ENCODE assay signal across 8 cellular contexts in genomic region chr3:187130346-187131066, GRCh38. TPM values are rescaled to one million over a fixed set of nuclear protein-coding genes. Genes with fewer than 3 reads are reported as not detected.
DNase-seq lines count a peak whose midpoint lies in the region; ATAC-seq and TF ChIP-seq lines count a peak whose summit lies in the region.

No MANE protein-coding gene starts in this region.

- peaks cover 38% of the 10 kb centered on the region for H3K9me3 ChIP-seq in OCI-LY7 (ENCODE audit: low read length)
- H3K9me3 ChIP-seq in lung (ENCODE audit: control insufficient read depth in 2 of 2, insufficient read depth in 1 of 2, low read length in 1 of 2), result no peaks in the 10 kb centered on the region

- H3K27me3 ChIP-seq in lung (ENCODE audit: control insufficient read depth, insufficient read depth), result no peaks in the 10 kb centered on the region

- no TSS peak for BruUV-seq in OCI-LY7 (replicated peaks; lab: Mats Ljungman, UMichigan)

- DNase-seq in EL (peak; percentile 75), HCEC 1CT (peak; percentile 68), OCI-LY7 (ENCODE audit: low spot score) (peak; percentile 80), astrocyte of the spinal cord (ENCODE audit: low read depth, low spot score) (peak; percentile 56), lung (ENCODE audit: low spot score) (no peak), HT-29 (ENCODE audit: low spot score) (no peak), posterior cingulate gyrus (no peak), NCI-H1694 (lab: John Stamatoyannopoulos, UW) (no peak)

- peak overlapping the region; percentile 43 for H3K4me2 ChIP-seq in OCI-LY7 (ENCODE audit: low read length)

- CTCF ChIA-PET in OCI-LY7 (lab: Charles Lee; ENCODE audit: unreplicated experiment), result interaction anchor here (2.3 kb wide), 1 partner anchor 9 kb away, joined by 9 read pairs; the partner anchor contains the start of gene RPL39L

- H3K27ac ChIP-seq in OCI-LY7 (ENCODE audit: low read depth, low read length, poor library complexity, severe bottlenecking), result peak overlapping the region; percentile 59
- peak overlapping the region in 1 of 2 donors; percentile 77 for H3K27ac ChIP-seq in lung (ENCODE audit: low read depth in 1 of 2, low read length in 1 of 2)

- peak overlapping the region; percentile 7 for H3K4me3 ChIP-seq in OCI-LY7 (ENCODE audit: low read depth, low read length, poor library complexity, severe bottlenecking)
- H3K4me3 ChIP-seq in astrocyte of the spinal cord (ENCODE audit: low read depth, low read length), result no peak overlapping the region
- H3K4me3 ChIP-seq in lung, result no peak overlapping the region

- peaks cover 76% of the 10 kb centered on the region for H3K36me3 ChIP-seq in OCI-LY7 (ENCODE audit: insufficient read depth, low read length)
- no peaks in the 10 kb centered on the region for H3K36me3 ChIP-seq in lung (ENCODE audit: control insufficient read depth in 2 of 2, insufficient read depth in 2 of 2, low read length in 2 of 2)

- ATAC-seq in lung (ENCODE audit: insufficient read depth, low FRiP score), result peak; percentile 81

- no peaks in the 10 kb centered on the region for H4K20me1 ChIP-seq in OCI-LY7 (ENCODE audit: insufficient read depth, low read length)

- in situ Hi-C loops in astrocyte of the spinal cord (cut with HindIII; ENCODE audit: low sequenced_read_pairs), result no loop called here

- H3K9me2 ChIP-seq in OCI-LY7 (ENCODE audit: insufficient read depth, low read length), result no peaks in the 10 kb centered on the region

- TF ChIP-seq CTCF in OCI-LY7 (conservative IDR thresholded peaks at IDR 0.05; ENCODE audit: low read length) (no peak), astrocyte of the spinal cord (IDR thresholded peaks at IDR 0.05; ENCODE audit: low read depth, low read length) (no peak), lung (IDR thresholded peaks at IDR 0.05; ENCODE audit: control extremely low read depth, extremely low read depth) (no peak)

- H2AFZ ChIP-seq in OCI-LY7 (ENCODE audit: low read length), result 0 out of 2 replicates have a peak overlapping the region, but pooled peaks have one; percentile 24

- H3K79me2 ChIP-seq in OCI-LY7 (ENCODE audit: insufficient read depth, low read depth, low read length), result peaks cover 17% of the 10 kb centered on the region; the same call in 1 of the 2 replicates

- POLR2A ChIA-PET in OCI-LY7 (lab: Charles Lee), result interaction anchor here (0.6 to 3.1 kb wide), 4 partner anchors 8 to 542 kb away, joined by 3 to 27 read pairs (median 4); partner anchors contain the start of gene RPL39L

- peaks cover 28% of the 10 kb centered on the region for H3K4me1 ChIP-seq in OCI-LY7 (ENCODE audit: insufficient read depth, low read length, poor library complexity, severe bottlenecking)
- H3K4me1 ChIP-seq in lung (ENCODE audit: control insufficient read depth in 2 of 2, insufficient read depth in 2 of 2, low read length in 2 of 2), result peaks cover 0 to 2% of the 10 kb centered on the region in 2 donors

- intact Hi-C loops in OCI-LY7 (cut with micrococcal nuclease; ENCODE audit: unreplicated experiment), result no loop called here
- intact Hi-C loops in posterior cingulate gyrus (cut with DNase I), result no loop called here

- WGBS in lung, 2 donors, result 65 to 68% methylated on average over 5 of the region's 5 CpGs

RNA-seq across cellular contexts. Expression of gene RPL39L, which starts 8.8 kb away (rescaled TPM):
- 79.2 and 92.2 TPM in 2 replicates for total RNA-seq in OCI-LY7 (2014; rRNA removed; shearing (Covaris generic))
- 46.2 and 46.5 TPM in 2 replicates for total RNA-seq in OCI-LY7 (2022)
- total RNA-seq in lung, result 1 to 10 TPM; 5.0 to 7.9 TPM
- polyA plus RNA-seq in lung, result 1 to 10 TPM; 3.4 to 9.4 TPM
- total RNA-seq in HT-29 (2014; rRNA removed; shearing (Covaris generic)), result not detected in 2 replicates

Comparison
In these comparisons a context has a peak if more than half of its experiments do, and no peak if none do; other contexts are left out.
1. DNase-seq: peak in EL (single experiment), HCEC 1CT (single experiment), OCI-LY7 (single experiment) and astrocyte of the spinal cord (single experiment); none in lung (single experiment), HT-29 (single experiment), posterior cingulate gyrus (0 of 10) and NCI-H1694 (single experiment).
2. RNA of gene RPL39L, which starts 8.8 kb away (total RNA-seq): 46.2 to 92.2 TPM in OCI-LY7; 5.0 to 7.9 TPM in lung and not detected in HT-29; every median in the first group is over 4 times any median in the second.